20 cellular contexts compared by ENCODE assay signal in genomic region chr2:79669714-79670113, GRCh38.
"Had no signal": no experiment of that assay in that cellular context is flagged by ENCODE, and none has a peak within 500 bp of the region (broad histone marks: within the 10 kb centered on the region; RNA-seq: fewer than 3 reads in every experiment).

No MANE protein-coding gene starts in this region.

- H2AFZ ChIP-seq: hepatocyte had no signal

- H3K36me3 ChIP-seq: heart left ventricle, left lung, ovary, thoracic aorta, tibial nerve, upper lobe of left lung had no signal

- H3K79me2 ChIP-seq: hepatocyte had no signal

- H3K27me3 ChIP-seq: heart left ventricle, hepatocyte, left lung, ovary, tibial nerve, upper lobe of left lung had no signal

- DNase-seq: cortex of kidney; effector CD4-positive, alpha-beta T cell; left cardiac atrium; mammary epithelial cell; midbrain; naive thymus-derived CD4-positive, alpha-beta T cell; occipital lobe; ovary; small intestine; stimulated activated naive B cell treated with anti-CD40 and anti-IgM and Interleukin-4, amounts not matched to agents 10 μg/mL and 1 μg/mL and 100 μg/mL, for 72 hours had no signal

- H3K4me1 ChIP-seq: heart left ventricle, left lung, psoas muscle, tibial nerve, upper lobe of left lung had no signal

- FAIRE-seq: frontal cortex, small intestine, urothelium cell line had no signal

- H3K27ac ChIP-seq: heart left ventricle, hepatocyte, left lung, ovary, psoas muscle, thoracic aorta, tibial nerve, upper lobe of left lung had no signal

- H3K4me3 ChIP-seq: heart left ventricle, hepatocyte, left lung, ovary, psoas muscle, thoracic aorta, tibial nerve, upper lobe of left lung had no signal

- ATAC-seq: heart left ventricle; left lung; naive thymus-derived CD4-positive, alpha-beta T cell; psoas muscle; right cardiac atrium; stimulated activated naive B cell treated with anti-CD40 and anti-IgM and Interleukin-4, amounts not matched to agents 10 μg/mL and 1 μg/mL and 100 μg/mL, for 72 hours had no signal

- H3K9me3 ChIP-seq: heart left ventricle, ovary, psoas muscle, thoracic aorta, tibial nerve, upper lobe of left lung had no signal
